Comparison of ENCODE assay signal across 22 cellular contexts in genomic region chr7:25731035-25731880, GRCh38.
DNase-seq lines count a peak whose midpoint lies in the region; ATAC-seq and TF ChIP-seq lines count a peak whose summit lies in the region.
"Had no signal": no experiment of that assay in that cellular context is flagged by ENCODE, and none has a peak within 500 bp of the region (broad histone marks: within the 10 kb centered on the region; RNA-seq: fewer than 3 reads in every experiment).

No MANE protein-coding gene starts in this region.

- no peak overlapping the region for H4K91ac ChIP-seq in trophoblast cell (ENCODE audit: low read depth, low read length)

- no peaks in the 10 kb centered on the region for H3K9me3 ChIP-seq in A673 (ENCODE audit: low read depth, low read length, poor library complexity, severe bottlenecking)
- no peaks in the 10 kb centered on the region for H3K9me3 ChIP-seq in SJCRH30 (replicated peaks)
- no peaks in the 10 kb centered on the region for H3K9me3 ChIP-seq in trophoblast cell (ENCODE audit: insufficient read depth, low read depth, low read length)
- H3K9me3 ChIP-seq: psoas muscle had no signal

- H3K18ac ChIP-seq in trophoblast cell (ENCODE audit: low read length) = no peak overlapping the region

- POLR2A ChIA-PET in A673 (lab: Charles Lee; ENCODE audit: low non-redundant PET) = no interaction called here

- no peak overlapping the region for H3K27ac ChIP-seq in A673 (ENCODE audit: low read depth, low read length, poor library complexity, severe bottlenecking)
- H3K27ac ChIP-seq in SJCRH30 = peak overlapping the region; percentile 4; the same call in 1 of the 2 replicates
- peak overlapping the region; percentile 71 for H3K27ac ChIP-seq in trophoblast cell (ENCODE audit: low read depth, low read length)
- no peak overlapping the region for H3K27ac ChIP-seq in substantia nigra (ENCODE audit: low read depth, low read length, poor library complexity, severe bottlenecking)
- H3K27ac ChIP-seq: C4-2B, psoas muscle had no signal

- H2AK5ac ChIP-seq in trophoblast cell (ENCODE audit: low read length) = no peak overlapping the region

- TF ChIP-seq CTCF in A673 (conservative IDR thresholded peaks at IDR 0.05; ENCODE audit: low read depth, low read length) (no peak), fibroblast of pulmonary artery (IDR thresholded peaks at IDR 0.05; ENCODE audit: low read length, missing control alignments) (no peak)

- no peak for ATAC-seq in activated naive CD4-positive, alpha-beta T cell treated with anti-CD3 and anti-CD28 coated beads, Interleukin-2, amount 50 U/mL, for 72 hours
- ATAC-seq: psoas muscle had no signal

- no peak overlapping the region for H4K8ac ChIP-seq in trophoblast cell (ENCODE audit: low read depth, low read length)

- H3K27me3 ChIP-seq in A673 (replicated peaks; ENCODE audit: insufficient read depth, low read depth, low read length, poor library complexity) = no peaks in the 10 kb centered on the region
- no peaks in the 10 kb centered on the region for H3K27me3 ChIP-seq in SJCRH30
- no peaks in the 10 kb centered on the region for H3K27me3 ChIP-seq in trophoblast cell (ENCODE audit: insufficient read depth, low read length)

- no peaks in the 10 kb centered on the region for H3K36me3 Mint-ChIP-seq in activated naive CD4-positive, alpha-beta T cell treated with anti-CD3 and anti-CD28 coated beads, Interleukin-2, amount 50 U/mL, for 72 hours
- H3K36me3 Mint-ChIP-seq: activated naive CD8-positive, alpha-beta T cell treated with anti-CD3 and anti-CD28 coated beads, Interleukin-2, amount 10 ng/mL, durations not matched to agents 7 days and 5 days; brain; IgD-negative memory B cell had no signal

- H3K14ac ChIP-seq in trophoblast cell (ENCODE audit: low read length) = no peak overlapping the region

- peak overlapping the region; percentile 99 for H2BK120ac ChIP-seq in trophoblast cell (ENCODE audit: insufficient read depth, low read length, poor library complexity)

- no peak overlapping the region for H3K27ac Mint-ChIP-seq in activated naive CD4-positive, alpha-beta T cell treated with anti-CD3 and anti-CD28 coated beads, Interleukin-2, amount 50 U/mL, for 72 hours
- H3K27ac Mint-ChIP-seq: activated naive CD8-positive, alpha-beta T cell treated with anti-CD3 and anti-CD28 coated beads, Interleukin-2, amount 10 ng/mL, durations not matched to agents 7 days and 5 days; activated T-helper 2 cell treated with anti-CD3 and anti-CD28 coated beads, Interferon-gamma antibody, Interleukin-2, Interleukin-4, amounts not matched to agents 10 μg/mL and 5 μg/mL and 100 μg/mL, durations not matched to agents 14 hours and 24 hours and 36 hours; brain; IgD-negative memory B cell; nephron had no signal

- DNase-seq in A673 (ENCODE audit: low spot score) (peak; percentile 16), SJCRH30 (no peak), fibroblast of pulmonary artery (ENCODE audit: low read depth) (peak; percentile 5), trophoblast cell (peak in 1 of 2 donors; percentile 43), SHP77 treated with DMSO at 0.1 percent for 48 hours (lab: John Stamatoyannopoulos, UW) (no peak), substantia nigra (lab: John Stamatoyannopoulos, UW) (no peak)
- DNase-seq in activated naive CD4-positive, alpha-beta T cell treated with anti-CD3 and anti-CD28 coated beads, Interleukin-2, amount 50 U/mL, for 72 hours (ENCODE audit: low spot score in 2 of 2) = no peak
- no peak for DNase-seq in activated CD4-positive, alpha-beta T cell treated with anti-CD3 and anti-CD28 coated beads, Interleukin-2, amount 50 U/mL, for 4 hours
- DNase-seq: ACHN; activated CD4-positive, alpha-beta T cell treated with anti-CD3 and anti-CD28 coated beads for 48 hours; activated naive CD8-positive, alpha-beta T cell treated with anti-CD3 and anti-CD28 coated beads, Interleukin-2, amount 10 ng/mL, durations not matched to agents 7 days and 5 days; cortex of kidney; foreskin fibroblast; GDM1; NCI-H1694 treated with DMSO at 0.1 percent for 48 hours; NCI-H774; psoas muscle had no signal

- H3K4me1 ChIP-seq in A673 (ENCODE audit: insufficient read depth, low read length, poor library complexity, severe bottlenecking) (peaks cover 9% of the 10 kb centered on the region), SJCRH30 (peaks cover 53% of the 10 kb centered on the region), trophoblast cell (ENCODE audit: control insufficient read depth in 1 of 2, insufficient read depth in 2 of 2, low read length in 2 of 2) (peaks cover 13 to 14% of the 10 kb centered on the region in 2 experiments)

- peaks cover 48% of the 10 kb centered on the region for H3K79me1 ChIP-seq in trophoblast cell (ENCODE audit: low read length)

- H3K9me3 Mint-ChIP-seq in activated naive CD4-positive, alpha-beta T cell treated with anti-CD3 and anti-CD28 coated beads, Interleukin-2, amount 50 U/mL, for 72 hours = no peaks in the 10 kb centered on the region
- H3K9me3 Mint-ChIP-seq: activated naive CD8-positive, alpha-beta T cell treated with anti-CD3 and anti-CD28 coated beads, Interleukin-2, amount 10 ng/mL, durations not matched to agents 7 days and 5 days; activated T-helper 2 cell treated with anti-CD3 and anti-CD28 coated beads, Interferon-gamma antibody, Interleukin-2, Interleukin-4, amounts not matched to agents 10 μg/mL and 5 μg/mL and 100 μg/mL, durations not matched to agents 14 hours and 24 hours and 36 hours; nephron had no signal

- H3K79me2 ChIP-seq in trophoblast cell (ENCODE audit: control insufficient read depth, insufficient read depth, low read length, poor library complexity) = peaks cover 5% of the 10 kb centered on the region

- no peak overlapping the region for H4K12ac ChIP-seq in trophoblast cell (ENCODE audit: low read depth, low read length)

- H3K4me3 ChIP-seq in A673 (ENCODE audit: low read depth, low read length, poor library complexity, severe bottlenecking) = no peak overlapping the region
- no peak overlapping the region for H3K4me3 ChIP-seq in SJCRH30
- no peak overlapping the region for H3K4me3 ChIP-seq in fibroblast of pulmonary artery (replicated peaks; ENCODE audit: low read depth, low read length)
- H3K4me3 ChIP-seq in trophoblast cell (ENCODE audit: low read depth, low read length) = no peak overlapping the region
- H3K4me3 ChIP-seq: psoas muscle had no signal

- H3K4me2 ChIP-seq in trophoblast cell (ENCODE audit: low read length) = no peak overlapping the region

- H3K4ac ChIP-seq in trophoblast cell (ENCODE audit: low read depth, low read length) = no peak overlapping the region

- H3K9ac ChIP-seq in trophoblast cell (ENCODE audit: low read length) = no peak overlapping the region

- intact Hi-C loops in A673 (cut with micrococcal nuclease; ENCODE audit: unreplicated experiment) = no loop called here

- CTCF ChIA-PET in A673 (lab: Charles Lee) = no interaction called here

- no peak overlapping the region for H2BK5ac ChIP-seq in trophoblast cell (ENCODE audit: low read depth, low read length, poor library complexity)

- H2BK12ac ChIP-seq in trophoblast cell (ENCODE audit: low read length) = no peak overlapping the region

- BruUV-seq in A673 (replicated peaks; lab: Mats Ljungman, UMichigan) = no TSS peak

- H2AFZ ChIP-seq in trophoblast cell (ENCODE audit: insufficient read depth, low read length, poor library complexity) = no peak overlapping the region

- no peak overlapping the region for H3K23ac ChIP-seq in trophoblast cell (ENCODE audit: low read length)

- H3K36me3 ChIP-seq in A673 (ENCODE audit: insufficient read depth, low read length, poor library complexity, severe bottlenecking) (no peaks in the 10 kb centered on the region), SJCRH30 (no peaks in the 10 kb centered on the region), trophoblast cell (ENCODE audit: control insufficient read depth in 1 of 2, insufficient read depth in 2 of 2, low read length in 2 of 2) (no peaks in the 10 kb centered on the region)

- WGBS in trophoblast cell (ENCODE audit: extremely low coverage, insufficient coverage, insufficient read length) = no CpG with 5 or more reads among the region's 9 CpGs

Comparison
In these comparisons a context has a peak if more than half of its experiments do, and no peak if none do; other contexts are left out.
1. DNase-seq: peak in A673 (single experiment) and fibroblast of pulmonary artery (single experiment); none in SJCRH30 (0 of 2), SHP77 treated with DMSO at 0.1 percent for 48 hours (single experiment), substantia nigra (0 of 49), activated naive CD4-positive, alpha-beta T cell treated with anti-CD3 and anti-CD28 coated beads, Interleukin-2, amount 50 U/mL, for 72 hours (0 of 2) and activated CD4-positive, alpha-beta T cell treated with anti-CD3 and anti-CD28 coated beads, Interleukin-2, amount 50 U/mL, for 4 hours (0 of 2).
2. H3K27ac ChIP-seq: peak in SJCRH30 (single experiment) and trophoblast cell (single experiment); none in A673 (single experiment) and substantia nigra (single experiment).